ENCODE assay signal across 21 cellular contexts in genomic region chr7:116956515-116956804, GRCh38. TPM values are rescaled to one million over a fixed set of nuclear protein-coding genes. Genes with fewer than 3 reads are reported as not detected.
DNase-seq lines count a peak whose midpoint lies in the region; FAIRE-seq and TF ChIP-seq lines count a peak whose summit lies in the region.
"Had no signal": no experiment of that assay in that cellular context is flagged by ENCODE, and none has a peak within 500 bp of the region (broad histone marks: within the 10 kb centered on the region; RNA-seq: fewer than 3 reads in every experiment).

No MANE protein-coding gene starts in this region.

- CTCF ChIA-PET in activated CD4-positive, alpha-beta memory T cell treated with anti-CD3 and anti-CD28 coated beads, Interleukin-2, amount 10 ng/mL, durations not matched to agents 7 days and 5 days (lab: Charles Lee) = interaction anchor here (0.6 to 1.6 kb wide), 6 partner anchors 26 to 173 kb away, joined by 3 to 4 read pairs (median 3); no protein-coding TSS in a partner anchor
- CTCF ChIA-PET in activated CD4-positive, alpha-beta memory T cell treated with anti-CD3 and anti-CD28 coated beads for 36 hours (lab: Charles Lee) = interaction anchor here (1.2 to 1.3 kb wide), 2 partner anchors 15 to 171 kb away, joined by 6 to 11 read pairs; no protein-coding TSS in a partner anchor

- H2BK5ac ChIP-seq in mesenchymal stem cell (ENCODE audit: low read depth, low read length, poor library complexity, severe bottlenecking) = no peak overlapping the region

- peaks cover 2% of the 10 kb centered on the region for H3K9me3 Mint-ChIP-seq in activated CD4-positive, alpha-beta memory T cell treated with anti-CD3 and anti-CD28 coated beads, Interleukin-2, amount 10 ng/mL, durations not matched to agents 7 days and 5 days
- no peaks in the 10 kb centered on the region for H3K9me3 Mint-ChIP-seq in activated CD4-positive, alpha-beta memory T cell treated with anti-CD3 and anti-CD28 coated beads for 36 hours
- H3K9me3 Mint-ChIP-seq: CD8-positive, alpha-beta T cell; dendritic cell treated with granulocyte-macrophage colony-stimulating factor and Interleukin-4, amounts not matched to agents 40 ng/mL and 50 ng/mL, for 4 days; GM23338 had no signal

- no peak for TF ChIP-seq POLR2A in H54 (IDR thresholded peaks at IDR 0.05; ENCODE audit: low read depth, low read length)

- intact Hi-C loops in activated CD4-positive, alpha-beta memory T cell treated with anti-CD3 and anti-CD28 coated beads for 36 hours (cut with micrococcal nuclease) = loop anchor here (1.0 kb wide), 1 partner anchor 94 kb away; the partner anchor contains the start of gene CAPZA2
- intact Hi-C loops in ascending aorta (cut with DNase I) (no loop called here), tibial artery (cut with DNase I; ENCODE audit: low total_unique reads) (no loop called here)

- H3K4me3 Mint-ChIP-seq in activated CD4-positive, alpha-beta memory T cell treated with anti-CD3 and anti-CD28 coated beads, Interleukin-2, amount 10 ng/mL, durations not matched to agents 7 days and 5 days = no peak overlapping the region
- H3K4me3 Mint-ChIP-seq in activated CD4-positive, alpha-beta memory T cell treated with anti-CD3 and anti-CD28 coated beads for 36 hours = no peak overlapping the region
- H3K4me3 Mint-ChIP-seq: CD8-positive, alpha-beta T cell; dendritic cell treated with granulocyte-macrophage colony-stimulating factor and Interleukin-4, amounts not matched to agents 40 ng/mL and 50 ng/mL, for 4 days; GM23338 had no signal

- no peak overlapping the region for H2AK5ac ChIP-seq in mesenchymal stem cell (ENCODE audit: low read length, severe bottlenecking)

- H3K4ac ChIP-seq in mesenchymal stem cell (ENCODE audit: low read depth in 1 of 2, low read length in 2 of 2) = no peak overlapping the region

- H3K9me3 ChIP-seq in ascending aorta (no peaks in the 10 kb centered on the region), mesenchymal stem cell (ENCODE audit: control insufficient read depth, low read length) (no peaks in the 10 kb centered on the region), tibial artery (no peaks in the 10 kb centered on the region)
- H3K9me3 ChIP-seq: mucosa of descending colon had no signal

- H3K36me3 ChIP-seq in ascending aorta (no peaks in the 10 kb centered on the region), mesenchymal stem cell (ENCODE audit: control insufficient read depth in 1 of 2, insufficient read depth in 2 of 2, low read depth in 1 of 2, low read length in 2 of 2) (peaks cover 0 to 3% of the 10 kb centered on the region in 2 experiments), tibial artery (no peaks in the 10 kb centered on the region)

- no peak overlapping the region for H3K18ac ChIP-seq in mesenchymal stem cell (ENCODE audit: low read depth in 1 of 2, low read length in 2 of 2)

- H3K27ac ChIP-seq in ascending aorta = peak overlapping the region; percentile 99 to 100
- no peak overlapping the region for H3K27ac ChIP-seq in mesenchymal stem cell (ENCODE audit: low read length, poor library complexity, severe bottlenecking)
- peak overlapping the region; percentile 100 for H3K27ac ChIP-seq in tibial artery
- H3K27ac ChIP-seq: PC-9 had no signal

- peak overlapping the region in 1 of 2 donors; percentile 96 for H3K4me3 ChIP-seq in ascending aorta
- no peak overlapping the region for H3K4me3 ChIP-seq in mesenchymal stem cell (ENCODE audit: insufficient read depth in 1 of 2, low read depth in 1 of 2, low read length in 2 of 2)
- no peak overlapping the region for H3K4me3 ChIP-seq in tibial artery
- H3K4me3 ChIP-seq: GM23338, mucosa of descending colon, PC-9 had no signal

- no peak overlapping the region for H4K91ac ChIP-seq in mesenchymal stem cell (ENCODE audit: low read length)

- H4K8ac ChIP-seq in mesenchymal stem cell (ENCODE audit: low read length) = no peak overlapping the region

- POLR2A ChIA-PET in activated CD4-positive, alpha-beta memory T cell treated with anti-CD3 and anti-CD28 coated beads, Interleukin-2, amount 10 ng/mL, durations not matched to agents 7 days and 5 days (lab: Charles Lee) = interaction anchor here (0.8 kb wide), 1 partner anchor 178 kb away, joined by 3 read pairs; no protein-coding TSS in a partner anchor
- POLR2A ChIA-PET in activated CD4-positive, alpha-beta memory T cell treated with anti-CD3 and anti-CD28 coated beads for 36 hours (lab: Charles Lee) = no interaction called here

- no peaks in the 10 kb centered on the region for H3K27me3 Mint-ChIP-seq in activated CD4-positive, alpha-beta memory T cell treated with anti-CD3 and anti-CD28 coated beads, Interleukin-2, amount 10 ng/mL, durations not matched to agents 7 days and 5 days
- H3K27me3 Mint-ChIP-seq in activated CD4-positive, alpha-beta memory T cell treated with anti-CD3 and anti-CD28 coated beads for 36 hours = no peaks in the 10 kb centered on the region
- H3K27me3 Mint-ChIP-seq: dendritic cell treated with granulocyte-macrophage colony-stimulating factor and Interleukin-4, amounts not matched to agents 40 ng/mL and 50 ng/mL, for 4 days had no signal

- no peaks in the 10 kb centered on the region for H3K27me3 ChIP-seq in ascending aorta
- no peaks in the 10 kb centered on the region for H3K27me3 ChIP-seq in mesenchymal stem cell (ENCODE audit: control insufficient read depth in 1 of 2, insufficient read depth in 1 of 2, low read length in 2 of 2)
- H3K27me3 ChIP-seq in tibial artery = no peaks in the 10 kb centered on the region

- no peak overlapping the region for H2BK120ac ChIP-seq in mesenchymal stem cell (ENCODE audit: low read depth, low read length)

- H3K4me1 ChIP-seq in ascending aorta = peaks cover 4 to 13% of the 10 kb centered on the region in 2 donors
- H3K4me1 ChIP-seq in mesenchymal stem cell (ENCODE audit: control insufficient read depth, insufficient read depth, low read depth, low read length) = peaks cover 4% of the 10 kb centered on the region
- peaks cover 0 to 63% (median 20%) of the 10 kb centered on the region in 4 donors for H3K4me1 ChIP-seq in tibial artery

- peaks cover 9% of the 10 kb centered on the region for H3K36me3 Mint-ChIP-seq in activated CD4-positive, alpha-beta memory T cell treated with anti-CD3 and anti-CD28 coated beads, Interleukin-2, amount 10 ng/mL, durations not matched to agents 7 days and 5 days (ENCODE audit: low read depth)
- no peaks in the 10 kb centered on the region for H3K36me3 Mint-ChIP-seq in activated CD4-positive, alpha-beta memory T cell treated with anti-CD3 and anti-CD28 coated beads for 36 hours

- FAIRE-seq in H54 (lab: Jason Lieb, UNC) = no peak

- no peak overlapping the region for H2AFZ ChIP-seq in mesenchymal stem cell (ENCODE audit: low read depth, low read length)
- H2AFZ ChIP-seq: GM23338, PC-9 had no signal

- H3K14ac ChIP-seq in mesenchymal stem cell (ENCODE audit: low read length in 2 of 2) = no peak overlapping the region

- peaks cover 31% of the 10 kb centered on the region for H3K4me1 Mint-ChIP-seq in activated CD4-positive, alpha-beta memory T cell treated with anti-CD3 and anti-CD28 coated beads, Interleukin-2, amount 10 ng/mL, durations not matched to agents 7 days and 5 days
- H3K4me1 Mint-ChIP-seq in activated CD4-positive, alpha-beta memory T cell treated with anti-CD3 and anti-CD28 coated beads for 36 hours (ENCODE audit: low read depth) = peaks cover 24% of the 10 kb centered on the region

- no peak overlapping the region for H3K4me2 ChIP-seq in mesenchymal stem cell (ENCODE audit: low read length, poor library complexity, severe bottlenecking)
- H3K4me2 ChIP-seq: GM23338 had no signal

- no peak overlapping the region for H2BK12ac ChIP-seq in mesenchymal stem cell (ENCODE audit: low read length in 2 of 2)

- H3K9ac ChIP-seq in mesenchymal stem cell (ENCODE audit: low read length) = peak overlapping the region; percentile 96

- H2BK15ac ChIP-seq in mesenchymal stem cell (ENCODE audit: low read depth, poor library complexity, severe bottlenecking) = no peak overlapping the region

- H3K27ac Mint-ChIP-seq in activated CD4-positive, alpha-beta memory T cell treated with anti-CD3 and anti-CD28 coated beads, Interleukin-2, amount 10 ng/mL, durations not matched to agents 7 days and 5 days = peak overlapping the region; percentile 7
- H3K27ac Mint-ChIP-seq in activated CD4-positive, alpha-beta memory T cell treated with anti-CD3 and anti-CD28 coated beads for 36 hours = no peak overlapping the region
- H3K27ac Mint-ChIP-seq: CD8-positive, alpha-beta T cell; GM23338 had no signal

- WGBS in mesenchymal stem cell = no CpG with 5 or more reads among the region's 1 CpG

- no peak for TF ChIP-seq CTCF in ascending aorta (IDR thresholded peaks at IDR 0.05)
- TF ChIP-seq CTCF in tibial artery (IDR thresholded peaks at IDR 0.05) = no peak

- H3K79me1 ChIP-seq in mesenchymal stem cell (replicated peaks; ENCODE audit: low read length, poor library complexity, severe bottlenecking) = peaks cover 22% of the 10 kb centered on the region

- no peak overlapping the region for H3K23ac ChIP-seq in mesenchymal stem cell (ENCODE audit: low read length in 2 of 2)

- no peak for DNase-seq in activated CD4-positive, alpha-beta memory T cell treated with anti-CD3 and anti-CD28 coated beads, Interleukin-2, amount 10 ng/mL, durations not matched to agents 7 days and 5 days
- no peak for DNase-seq in activated CD4-positive, alpha-beta memory T cell treated with anti-CD3 and anti-CD28 coated beads for 36 hours
- DNase-seq in ascending aorta (ENCODE audit: low spot score in 2 of 2) (no peak), mesenchymal stem cell (no peak), tibial artery (no peak), NCI-H146 treated with DMSO at 0.1 percent for 48 hours (lab: John Stamatoyannopoulos, UW; ENCODE audit: unreplicated experiment) (no peak), H54 (ENCODE audit: insufficient read length, low spot score) (no peak)
- no peak for DNase-seq in effector CD8-positive, alpha-beta T cell (lab: John Stamatoyannopoulos, UW)
- DNase-seq: 8988T; activated CD4-positive, CD25-positive, alpha-beta regulatory T cell; activated T-cell treated with anti-CD3 and anti-CD28 coated beads for 4 hours; CD8-positive, alpha-beta T cell; mucosa of descending colon; NCI-H1417 treated with DMSO at 0.1 percent for 48 hours; NCI-H526; PC-9; posterior cingulate gyrus; stimulated activated CD8-positive, alpha-beta memory T cell treated with anti-CD3 and anti-CD28 coated beads, Interleukin-4, amount 100 ng/mL, for 48 hours; SW 1271 had no signal

RNA-seq across cellular contexts. Expression of gene ST7, which starts 3.2 kb away (rescaled TPM):
- 1 to 10 TPM; 6.7 to 7.4 TPM for total RNA-seq in activated CD4-positive, alpha-beta memory T cell treated with anti-CD3 and anti-CD28 coated beads, Interleukin-2, amount 10 ng/mL, durations not matched to agents 7 days and 5 days
- total RNA-seq in activated CD4-positive, alpha-beta memory T cell treated with anti-CD3 and anti-CD28 coated beads for 36 hours = 1 to 10 TPM; 5.7 to 6.2 TPM
- 19.2 TPM for total RNA-seq in ascending aorta
- polyA plus RNA-seq in mesenchymal stem cell (2013, experiment 1 of 2) = 23.8 TPM
- polyA plus RNA-seq in mesenchymal stem cell (2013, experiment 2 of 2) = 24.5 TPM
